ENCODE assay signal across 8 cellular contexts in the genomic region with DNA sequence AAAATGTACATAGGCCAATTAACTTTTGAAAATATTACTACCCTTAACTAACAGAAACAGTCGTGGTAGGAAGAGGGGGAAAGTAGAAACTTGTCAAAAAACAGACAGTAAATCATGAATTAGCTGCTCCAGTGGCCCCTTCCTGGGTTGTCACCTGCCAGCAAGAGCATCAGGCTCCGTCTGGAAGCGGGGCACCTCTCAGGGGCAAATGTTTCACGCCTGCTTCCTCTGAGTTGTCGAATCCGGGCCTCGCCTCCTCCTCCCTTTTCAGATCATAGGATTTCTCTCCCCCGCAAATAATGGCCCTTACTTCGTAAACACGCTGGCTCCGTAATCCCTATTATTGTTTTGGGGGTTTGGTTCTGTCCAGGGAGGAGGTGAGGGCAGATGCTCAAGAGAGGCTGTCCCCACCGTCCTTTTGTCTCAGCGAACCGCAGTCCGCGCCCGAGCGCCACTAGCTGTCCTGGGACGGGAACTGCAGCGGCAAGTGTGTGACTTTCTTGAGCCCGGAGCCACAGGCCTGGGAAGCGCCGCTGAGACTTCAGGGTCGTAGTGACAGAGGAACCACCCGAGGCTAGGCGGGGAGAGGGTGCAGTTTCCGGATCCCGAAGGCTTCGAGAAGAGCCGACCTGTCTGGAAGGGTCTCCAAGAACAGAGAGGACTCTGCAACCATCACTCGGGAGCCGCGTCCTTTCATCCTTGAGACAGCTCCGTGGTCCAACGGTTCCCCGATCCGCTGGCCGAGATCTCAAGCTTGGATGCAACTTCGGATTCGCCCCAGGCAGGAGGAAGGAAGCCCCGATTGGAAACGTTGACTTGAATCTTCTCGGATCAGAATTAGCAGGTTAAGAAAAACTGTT.
DNase-seq lines count a peak whose midpoint lies in the region; ATAC-seq and TF ChIP-seq lines count a peak whose summit lies in the region.

No MANE protein-coding gene starts in this region.

- peaks cover 3 to 90% of the 10 kb centered on the region in 2 donors for H3K27me3 ChIP-seq in left lung

- peaks cover 0 to 16% of the 10 kb centered on the region in 2 donors for H3K4me1 ChIP-seq in left lung

- H3K9me3 Mint-ChIP-seq in chondrocyte (ENCODE audit: low read depth) = no peaks in the 10 kb centered on the region

- H3K4me1 Mint-ChIP-seq in chondrocyte (ENCODE audit: low read depth) = peaks cover 12% of the 10 kb centered on the region

- peak overlapping the region; percentile 96 for H3K27ac Mint-ChIP-seq in chondrocyte (ENCODE audit: unreplicated experiment)

- peak overlapping the region; percentile 31 to 48 for H3K4me3 ChIP-seq in left lung

- DNase-seq in AML-193 (lab: John Stamatoyannopoulos, UW) (peak; percentile 67 to 73), NCI-H446 (lab: John Stamatoyannopoulos, UW) (peak; percentile 73 to 91), chondrocyte (ENCODE audit: low spot score) (peak; percentile 96), left lung (peak; percentile 79 to 91)
- DNase-seq in activated CD4-positive, alpha-beta T cell treated with anti-CD3 and anti-CD28 coated beads for 1 hour = peak; percentile 61
- peak; percentile 79 for DNase-seq in stimulated activated CD4-positive, alpha-beta T cell treated with anti-CD3 and anti-CD28 coated beads, Interleukin-4, amount 100 ng/mL, for 1 hour

- intact Hi-C loops in left lung (cut with DNase I) = no loop called here

- H3K9me3 ChIP-seq in left lung = no peaks in the 10 kb centered on the region

- ATAC-seq in GM18909 (IDR thresholded peaks at IDR 0.05; ENCODE audit: poor library complexity, unreplicated experiment) = peak; percentile 69
- peak; percentile 70 for ATAC-seq in HG03196 (IDR thresholded peaks at IDR 0.05; ENCODE audit: unreplicated experiment)
- peak; percentile 96 for ATAC-seq in left lung

- no peaks in the 10 kb centered on the region for H3K36me3 Mint-ChIP-seq in chondrocyte (ENCODE audit: low read depth)

- H3K36me3 ChIP-seq in left lung = no peaks in the 10 kb centered on the region

- TF ChIP-seq CTCF in chondrocyte (IDR thresholded peaks at IDR 0.05) (peak; percentile 86), left lung (IDR thresholded peaks at IDR 0.05) (peak; percentile 25 to 32)

- peak overlapping the region; percentile 85 for H3K4me3 Mint-ChIP-seq in chondrocyte (ENCODE audit: unreplicated experiment)

- H3K27ac ChIP-seq in left lung = peak overlapping the region; percentile 23 to 46

- no peaks in the 10 kb centered on the region for H3K27me3 Mint-ChIP-seq in chondrocyte (ENCODE audit: low read depth)

Comparison
In these comparisons a context has a peak if more than half of its experiments do, and no peak if none do; other contexts are left out.
1. Peak in every context shown above with its lines: DNase-seq, ATAC-seq, H3K4me3 ChIP-seq and H3K27ac ChIP-seq.